ENCODE assay signal across 1 cellular context in the genomic region with DNA sequence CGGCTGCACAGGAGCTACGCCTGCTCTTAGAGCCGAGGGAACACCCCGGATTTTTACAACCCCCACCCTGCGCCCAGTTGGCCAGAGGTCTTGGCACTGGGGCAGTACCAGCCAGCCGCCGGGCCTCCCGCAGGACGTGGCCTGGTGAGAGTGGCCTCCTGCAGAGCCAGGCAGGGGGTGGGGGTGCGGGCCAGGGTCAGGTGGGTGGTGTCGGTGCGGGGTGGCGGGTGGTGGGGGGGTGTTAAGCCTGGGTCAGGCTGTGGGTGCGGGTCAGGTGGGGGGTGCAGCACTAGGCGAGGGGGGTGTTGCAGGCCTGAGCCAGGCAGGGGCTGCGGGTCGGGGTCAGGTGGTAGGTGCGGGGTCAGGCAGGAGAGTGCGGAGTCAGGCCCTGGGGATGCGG.
TF ChIP-seq lines count a peak whose summit lies in the region.

No MANE protein-coding gene starts in this region.

TF ChIP-seq in liver, 16 proteins besides CTCF, POLR2A, EP300 and RAD21 (continued from another document):
- TF ChIP-seq FOXA1 (IDR thresholded peaks at IDR 0.05) (no peak), TAF1 (conservative IDR thresholded peaks at IDR 0.05) (no peak), NR2F2 (IDR thresholded peaks at IDR 0.05) (no peak), JUND (IDR thresholded peaks at IDR 0.05) (no peak)
TF ChIP-seq in liver: peak in this region for 0.
